Comparison of ENCODE assay signal across 1 cellular context in genomic region chr20:23441850-23442313, GRCh38.
TF ChIP-seq lines count a peak whose summit lies in the region.

No MANE protein-coding gene starts in this region.

TF ChIP-seq in GM12878, 131 proteins besides CTCF, POLR2A, EP300 and RAD21:
- TF ChIP-seq NBN (IDR thresholded peaks at IDR 0.05) (no peak), YY1 (IDR thresholded peaks at IDR 0.05; ENCODE audit: low read depth, low read length) (0 out of 2 replicates have a peak, but pooled peaks have one; percentile 15), ZNF207 (IDR thresholded peaks at IDR 0.05; ENCODE audit: borderline replicate concordance) (no peak), BHLHE40 (IDR thresholded peaks at IDR 0.05; ENCODE audit: borderline replicate concordance in 1 of 2, low read depth in 2 of 2, low read length in 1 of 2) (0 out of 4 replicates have a peak, but pooled peaks of 1 of the 2 experiments have one; percentile 8), SMC3 (IDR thresholded peaks at IDR 0.05; ENCODE audit: borderline replicate concordance, low read length) (peak; percentile 81), LARP7 (IDR thresholded peaks at IDR 0.05) (0 out of 2 replicates have a peak, but pooled peaks have one; percentile 35), ASH2L (IDR thresholded peaks at IDR 0.05; ENCODE audit: borderline replicate concordance, low read depth) (no peak), HDGF (IDR thresholded peaks at IDR 0.05) (no peak)
